8 cellular contexts compared by ENCODE assay signal in genomic region chr11:108237058-108237481, GRCh38. TPM values are rescaled to one million over a fixed set of nuclear protein-coding genes. Genes with fewer than 3 reads are reported as not detected.
A peak's percentile ranks its signal among the peaks of the same experiment; 100 is the strongest.
DNase-seq lines count a peak whose midpoint lies in the region; ATAC-seq lines count a peak whose summit lies in the region.

No MANE protein-coding gene starts in this region.

- no peaks in the 10 kb centered on the region for H3K27me3 Mint-ChIP-seq in naive B cell

- no peaks in the 10 kb centered on the region for H3K9me3 Mint-ChIP-seq in naive B cell

- peaks cover 34 to 62% (median 52%) of the 10 kb centered on the region in 3 donors for H3K4me1 Mint-ChIP-seq in naive B cell

- DNase-seq in NAMALWA (ENCODE audit: low spot score) (peak; percentile 34), naive B cell (peak; percentile 26), germinal center (ENCODE audit: low spot score) (no peak), NCI-H526 (lab: John Stamatoyannopoulos, UW) (no peak), Right ventricle myocardium inferior (ENCODE audit: missing footprints) (no peak)
- DNase-seq in activated effector memory CD4-positive, alpha-beta T cell treated with anti-CD3 and anti-CD28 coated beads, Interleukin-2, amount 50 U/mL, for 16 hours: no peak

- peaks cover 11 to 16% of the 10 kb centered on the region in 2 donors for H3K36me3 Mint-ChIP-seq in naive B cell

- ATAC-seq in GM19023 (IDR thresholded peaks at IDR 0.05; ENCODE audit: unreplicated experiment) (peak; percentile 39), HG02763 (IDR thresholded peaks at IDR 0.05; ENCODE audit: unreplicated experiment) (peak; percentile 27), naive B cell (ENCODE audit: low read depth in 2 of 2) (peak; percentile 62 to 63), Right ventricle myocardium inferior (no peak)

- intact Hi-C loops in Right ventricle myocardium inferior (cut with DNase I): no loop called here

- H3K4me3 Mint-ChIP-seq in naive B cell: peak overlapping the region; percentile 72 to 90 (median 82)

- peak overlapping the region; percentile 94 to 98 (median 96) for H3K27ac Mint-ChIP-seq in naive B cell

RNA-seq across cellular contexts. Expression of gene ATM, which starts 14.2 kb away (rescaled TPM):
- 10 to 100 TPM; 36.3 to 68.2 (median 48.4) TPM for polyA plus RNA-seq in naive B cell (ENCODE audit: low read depth in 6 of 6)
- total RNA-seq in Right ventricle myocardium inferior: 24.9 TPM

RNA-seq across cellular contexts. Expression of gene NPAT, which starts 14.6 kb away (rescaled TPM):
- 10 to 100 TPM; 12.7 to 37.5 (median 30.2) TPM for polyA plus RNA-seq in naive B cell (ENCODE audit: low read depth in 6 of 6)
- 7.4 TPM for total RNA-seq in Right ventricle myocardium inferior

Comparison
In these comparisons a context has a peak if more than half of its experiments do, and no peak if none do; other contexts are left out.
1. DNase-seq: peak in NAMALWA (single experiment) and naive B cell (single experiment); none in germinal center (single experiment), NCI-H526 (0 of 2), Right ventricle myocardium inferior (single experiment) and activated effector memory CD4-positive, alpha-beta T cell treated with anti-CD3 and anti-CD28 coated beads, Interleukin-2, amount 50 U/mL, for 16 hours (single experiment).